ENCODE assay signal across 16 cellular contexts in genomic region chr2:85945576-85945975, GRCh38.
"Had no signal": no experiment of that assay in that cellular context is flagged by ENCODE, and none has a peak within 500 bp of the region (broad histone marks: within the 10 kb centered on the region; RNA-seq: fewer than 3 reads in every experiment).

No MANE protein-coding gene starts in this region.

- DNase-seq: activated CD4-positive, alpha-beta T cell treated with anti-CD3 and anti-CD28 coated beads, Interleukin-2, amount 10 ng/mL, durations not matched to agents 24 days and 14 days; activated CD4-positive, CD25-positive, alpha-beta regulatory T cell; activated CD8-positive, alpha-beta memory T cell treated with anti-CD3 and anti-CD28 coated beads, Interleukin-2, amount 50 U/mL, for 4 hours; activated CD8-positive, alpha-beta T cell treated with anti-CD3 and anti-CD28 coated beads, Interleukin-2, amount 10 ng/mL, durations not matched to agents 7 days and 5 days; activated gamma-delta T cell; activated T-cell treated with anti-CD3 and anti-CD28 coated beads, Interleukin-2, amount 50 U/mL, for 48 hours; central memory CD4-positive, alpha-beta T cell; cortex of kidney; effector CD8-positive, alpha-beta T cell; glutamatergic neuron; kidney glomerular epithelial cell; mesendoderm; nucleus accumbens; stimulated activated CD4-positive, alpha-beta T cell treated with anti-CD3 and anti-CD28 coated beads, Interleukin-2, amount 100 ng/mL, for 48 hours had no signal

- ATAC-seq: activated CD8-positive, alpha-beta T cell treated with anti-CD3 and anti-CD28 coated beads, Interleukin-2, amount 10 ng/mL, durations not matched to agents 7 days and 5 days; activated naive CD4-positive, alpha-beta T cell treated with anti-CD3 and anti-CD28 coated beads, Interleukin-2, amount 50 U/mL, for 72 hours; stimulated activated memory B cell treated with anti-CD40 and anti-IgM and Interleukin-4, amounts not matched to agents 10 μg/mL and 1 μg/mL and 100 μg/mL, for 72 hours had no signal
